Comparison of ENCODE assay signal across 8 cellular contexts in the genomic region with DNA sequence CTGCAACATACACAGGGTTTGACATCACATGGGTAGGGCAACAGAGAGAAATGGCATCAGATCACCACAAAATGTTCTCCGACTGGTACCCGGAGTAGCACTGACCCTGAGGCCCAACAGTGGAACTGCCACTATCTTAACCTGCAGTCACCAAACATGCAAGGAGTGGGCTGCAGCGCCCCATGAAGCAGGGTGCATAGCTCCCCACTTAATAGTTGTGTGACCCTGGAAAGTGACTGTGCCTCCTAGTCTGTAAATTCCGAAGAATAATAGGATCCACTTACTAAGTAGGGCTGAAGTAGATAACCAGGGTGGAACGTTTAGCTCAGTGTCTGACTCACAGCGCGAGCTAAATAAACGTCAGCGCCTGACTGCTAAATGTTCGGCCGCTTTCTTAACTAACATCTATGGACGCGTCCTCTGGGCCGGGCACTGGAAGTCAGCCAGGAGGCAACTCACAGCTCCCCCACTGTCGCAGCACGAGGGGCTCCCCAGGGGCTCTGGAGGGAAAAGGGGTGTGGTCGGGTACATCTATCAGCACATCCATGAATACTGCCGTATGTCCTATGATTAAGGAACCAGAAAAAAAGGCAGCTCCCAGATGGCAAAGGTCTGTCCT. TPM values are rescaled to one million over a fixed set of nuclear protein-coding genes. Genes with fewer than 3 reads are reported as not detected.
DNase-seq lines count a peak whose midpoint lies in the region; ATAC-seq, FAIRE-seq and TF ChIP-seq lines count a peak whose summit lies in the region.

No MANE protein-coding gene starts in this region.

- TF ChIP-seq CTCF in psoas muscle (IDR thresholded peaks at IDR 0.05) = no peak

- peak overlapping the region; percentile 89 for H3K27ac ChIP-seq in psoas muscle

- H3K36me3 Mint-ChIP-seq in activated T-cell treated with anti-CD3 and anti-CD28 coated beads, Interleukin-2, amount 50 U/mL, for 72 hours (ENCODE audit: insufficient read depth in 2 of 2) = peaks cover 0 to 2% of the 10 kb centered on the region in 2 donors

- DNase-seq in COR-L47 (lab: John Stamatoyannopoulos, UW) = peak; percentile 26
- peak; percentile 25 for DNase-seq in HTR-8/SVneo (ENCODE audit: insufficient read length, low spot score)
- peak; percentile 12 to 22 for DNase-seq in activated T-cell treated with anti-CD3 and anti-CD28 coated beads, Interleukin-2, amount 50 U/mL, for 72 hours
- DNase-seq in glomerular visceral epithelial cell (ENCODE audit: extremely low spot score) = peak; percentile 36
- peak; percentile 41 to 64 for DNase-seq in psoas muscle
- DNase-seq in cerebellar nuclear complex (lab: John Stamatoyannopoulos, UW) = no peak
- no peak for DNase-seq in cerebellum (ENCODE audit: low spot score)
- DNase-seq in NCI-H446 treated with DMSO at 0.1 percent for 48 hours (lab: John Stamatoyannopoulos, UW) = no peak

- H3K4me3 Mint-ChIP-seq in activated T-cell treated with anti-CD3 and anti-CD28 coated beads, Interleukin-2, amount 50 U/mL, for 72 hours = peak overlapping the region; percentile 94 to 98

- H3K4me3 ChIP-seq in psoas muscle = peak overlapping the region; percentile 88

- WGBS in psoas muscle, 3 donors = 18 to 19% (median 18%) methylated on average over 18 of the region's 18 CpGs

- peaks cover 31% of the 10 kb centered on the region for H3K4me1 ChIP-seq in psoas muscle

- no peaks in the 10 kb centered on the region for H3K27me3 ChIP-seq in psoas muscle (ENCODE audit: insufficient read depth in 3 of 3, low read length in 2 of 3)

- intact Hi-C loops in psoas muscle (cut with DNase I) = no loop called here

- no peaks in the 10 kb centered on the region for H3K27me3 Mint-ChIP-seq in activated T-cell treated with anti-CD3 and anti-CD28 coated beads, Interleukin-2, amount 50 U/mL, for 72 hours (ENCODE audit: low read depth)

- H3K4me1 Mint-ChIP-seq in activated T-cell treated with anti-CD3 and anti-CD28 coated beads, Interleukin-2, amount 50 U/mL, for 72 hours (ENCODE audit: low read depth) = peaks cover 26% of the 10 kb centered on the region

- H3K9me3 Mint-ChIP-seq in activated T-cell treated with anti-CD3 and anti-CD28 coated beads, Interleukin-2, amount 50 U/mL, for 72 hours = no peaks in the 10 kb centered on the region

- peak; percentile 5 to 33 for ATAC-seq in activated T-cell treated with anti-CD3 and anti-CD28 coated beads, Interleukin-2, amount 50 U/mL, for 72 hours (replicated peaks in 1 of 2)
- peak in 2 of 4 donors; percentile 11 to 12 for ATAC-seq in psoas muscle

- H3K27ac Mint-ChIP-seq in activated T-cell treated with anti-CD3 and anti-CD28 coated beads, Interleukin-2, amount 50 U/mL, for 72 hours = peak overlapping the region; percentile 94

- H3K9me3 ChIP-seq in psoas muscle = no peaks in the 10 kb centered on the region

- FAIRE-seq in HTR-8/SVneo (lab: Jason Lieb, UNC) = no peak

- peaks cover 0 to 29% of the 10 kb centered on the region in 2 donors for H3K36me3 ChIP-seq in psoas muscle (ENCODE audit: insufficient read depth in 1 of 2, low read depth in 1 of 2)

RNA-seq across cellular contexts. Expression of gene LTO1, which starts 0.8 kb away (rescaled TPM):
- total RNA-seq in activated T-cell treated with anti-CD3 and anti-CD28 coated beads, Interleukin-2, amount 50 U/mL, for 72 hours = 10 to 100 TPM; 30.5 to 33.2 TPM
- total RNA-seq in psoas muscle = 10 to 100 TPM in 1 of 4 donors, 1 to 10 TPM in 3; 8.5 to 15.5 (median 8.7) TPM
- 10 to 100 TPM in 2 of 3 donors, 1 to 10 TPM in 1; 9.2 to 28.1 (median 21.0) TPM for polyA plus RNA-seq in psoas muscle
- 22.3 TPM for total RNA-seq in cerebellum

RNA-seq across cellular contexts. Expression of gene FGF19, which starts 29.4 kb away (rescaled TPM):
- total RNA-seq in activated T-cell treated with anti-CD3 and anti-CD28 coated beads, Interleukin-2, amount 50 U/mL, for 72 hours = under 1 TPM; 0.10 to 0.35 TPM
- total RNA-seq in psoas muscle = not detected
- polyA plus RNA-seq in psoas muscle = not detected
- 5.2 TPM for total RNA-seq in cerebellum

RNA-seq across cellular contexts. Expression of gene CCND1, which starts 33.4 kb away (rescaled TPM):
- total RNA-seq in activated T-cell treated with anti-CD3 and anti-CD28 coated beads, Interleukin-2, amount 50 U/mL, for 72 hours = 1 to 10 TPM; 1.5 to 1.8 TPM
- total RNA-seq in psoas muscle (10 to 100 TPM in 1 of 4 donors, 1 to 10 TPM in 3; 6.5 to 11.3 (median 7.9) TPM), cerebellum (20.8 TPM)
- 1 to 10 TPM; 1.8 to 2.2 (median 1.8) TPM for polyA plus RNA-seq in psoas muscle

Comparison
In these comparisons a context has a peak if more than half of its experiments do, and no peak if none do; other contexts are left out.
1. DNase-seq: peak in COR-L47 (single experiment), HTR-8/SVneo (single experiment), activated T-cell treated with anti-CD3 and anti-CD28 coated beads, Interleukin-2, amount 50 U/mL, for 72 hours (2 of 2), glomerular visceral epithelial cell (single experiment) and psoas muscle (2 of 2); none in cerebellar nuclear complex (0 of 2), cerebellum (single experiment) and NCI-H446 treated with DMSO at 0.1 percent for 48 hours (single experiment).